In genomic region chrX:139528829-139529228, GRCh38 we compare ENCODE assay signal across 7 cellular contexts. TPM values are rescaled to one million over a fixed set of nuclear protein-coding genes. Genes with fewer than 3 reads are reported as not detected.
"Had no signal": no experiment of that assay in that cellular context is flagged by ENCODE, and none has a peak within 500 bp of the region (broad histone marks: within the 10 kb centered on the region; RNA-seq: fewer than 3 reads in every experiment).

No MANE protein-coding gene starts in this region.

RNA-seq across cellular contexts. Expression of gene F9, which starts 1.7 kb away (rescaled TPM):
- total RNA-seq: GM23248, GM23338, H1, H4, H7, H9, HFFc6 had no signal
- polyA plus RNA-seq: GM23248, GM23338, H1 had no signal
